In the genomic region with DNA sequence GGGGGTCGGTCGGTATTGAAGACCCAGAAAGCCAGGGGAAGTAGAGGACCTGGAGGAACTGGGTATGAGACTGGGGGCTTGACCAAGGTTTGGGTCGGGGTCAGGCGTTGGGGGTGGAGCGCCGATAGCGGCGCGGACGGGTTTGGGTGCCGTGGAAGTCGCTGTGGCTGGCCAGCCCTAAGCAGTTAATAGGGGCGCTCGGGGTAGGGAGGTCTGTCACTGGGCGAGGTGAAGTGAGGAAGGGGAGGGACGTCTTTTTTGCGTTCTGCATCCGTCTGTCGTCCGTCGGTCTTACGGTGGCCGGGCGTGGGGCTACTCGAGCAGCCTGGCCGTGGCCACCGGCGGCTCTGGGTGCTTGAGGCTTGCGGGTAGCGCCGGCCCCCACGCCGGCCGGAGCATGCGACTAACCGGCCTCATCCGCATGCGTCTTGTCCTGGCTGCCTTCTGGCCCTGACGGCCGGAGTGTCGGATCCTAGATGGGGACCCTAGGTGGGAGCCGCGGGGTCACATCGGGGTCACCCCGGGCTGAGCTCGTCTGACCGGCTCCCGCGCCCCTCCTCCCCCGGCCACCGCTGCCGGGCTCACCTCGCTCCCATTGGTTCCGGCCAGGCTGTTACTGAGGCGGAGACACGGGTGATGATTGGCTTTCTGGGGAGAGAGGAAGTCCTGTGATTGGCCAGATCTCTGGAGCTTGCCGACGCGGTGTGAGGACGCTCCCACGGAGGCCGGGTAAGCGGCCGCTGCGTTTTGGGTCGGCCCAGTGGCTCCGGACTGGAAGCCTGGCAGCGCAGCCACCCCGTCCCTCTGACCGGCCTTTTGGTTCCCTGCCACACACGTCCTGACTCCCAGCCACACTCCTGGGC, we compare ENCODE assay signal across 1 cellular context.
TF ChIP-seq lines count a peak whose summit lies in the region.

No MANE protein-coding gene starts in this region.

TF ChIP-seq in HepG2, 621 proteins besides CTCF, POLR2A, EP300 and RAD21 (continued from another document and continues in another):
- TF ChIP-seq, protein P1, sequence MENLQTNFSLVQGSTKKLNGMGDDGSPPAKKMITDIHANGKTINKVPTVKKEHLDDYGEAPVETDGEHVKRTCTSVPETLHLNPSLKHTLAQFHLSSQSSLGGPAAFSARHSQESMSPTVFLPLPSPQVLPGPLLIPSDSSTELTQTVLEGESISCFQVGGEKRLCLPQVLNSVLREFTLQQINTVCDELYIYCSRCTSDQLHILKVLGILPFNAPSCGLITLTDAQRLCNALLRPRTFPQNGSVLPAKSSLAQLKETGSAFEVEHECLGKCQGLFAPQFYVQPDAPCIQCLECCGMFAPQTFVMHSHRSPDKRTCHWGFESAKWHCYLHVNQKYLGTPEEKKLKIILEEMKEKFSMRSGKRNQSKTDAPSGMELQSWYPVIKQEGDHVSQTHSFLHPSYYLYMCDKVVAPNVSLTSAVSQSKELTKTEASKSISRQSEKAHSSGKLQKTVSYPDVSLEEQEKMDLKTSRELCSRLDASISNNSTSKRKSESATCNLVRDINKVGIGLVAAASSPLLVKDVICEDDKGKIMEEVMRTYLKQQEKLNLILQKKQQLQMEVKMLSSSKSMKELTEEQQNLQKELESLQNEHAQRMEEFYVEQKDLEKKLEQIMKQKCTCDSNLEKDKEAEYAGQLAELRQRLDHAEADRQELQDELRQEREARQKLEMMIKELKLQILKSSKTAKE (CRISPR knock-in tag; IDR thresholded peaks at IDR 0.05; ENCODE audit: borderline replicate concordance), result no peak
- TF ChIP-seq, protein P2, sequence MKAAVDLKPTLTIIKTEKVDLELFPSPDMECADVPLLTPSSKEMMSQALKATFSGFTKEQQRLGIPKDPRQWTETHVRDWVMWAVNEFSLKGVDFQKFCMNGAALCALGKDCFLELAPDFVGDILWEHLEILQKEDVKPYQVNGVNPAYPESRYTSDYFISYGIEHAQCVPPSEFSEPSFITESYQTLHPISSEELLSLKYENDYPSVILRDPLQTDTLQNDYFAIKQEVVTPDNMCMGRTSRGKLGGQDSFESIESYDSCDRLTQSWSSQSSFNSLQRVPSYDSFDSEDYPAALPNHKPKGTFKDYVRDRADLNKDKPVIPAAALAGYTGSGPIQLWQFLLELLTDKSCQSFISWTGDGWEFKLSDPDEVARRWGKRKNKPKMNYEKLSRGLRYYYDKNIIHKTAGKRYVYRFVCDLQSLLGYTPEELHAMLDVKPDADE (CRISPR knock-in tag; IDR thresholded peaks at IDR 0.05), result no peak
- TF ChIP-seq MXI1 (IDR thresholded peaks at IDR 0.05; ENCODE audit: borderline replicate concordance, low read depth, low read length) (0 out of 3 replicates have a peak, but pooled peaks have one; percentile 30), ZC3H13 (CRISPR knock-in tag; IDR thresholded peaks at IDR 0.05) (0 out of 2 replicates have a peak, but pooled peaks have one; percentile 52), ELF4 (CRISPR knock-in tag; IDR thresholded peaks at IDR 0.05; ENCODE audit: borderline replicate concordance) (no peak), ZNF619 (CRISPR knock-in tag; IDR thresholded peaks at IDR 0.05) (no peak), JUND (CRISPR knock-in tag; IDR thresholded peaks at IDR 0.05) (no peak), CHCHD3 (CRISPR knock-in tag; IDR thresholded peaks at IDR 0.05) (no peak), FOXP1 (IDR thresholded peaks at IDR 0.05) (no peak), FOXP1 (CRISPR knock-in tag; IDR thresholded peaks at IDR 0.05) (no peak), HCFC1 (IDR thresholded peaks at IDR 0.05; ENCODE audit: low read depth, low read length) (no peak), PTBP1 (IDR thresholded peaks at IDR 0.05; ENCODE audit: low read depth, low read length, poor library complexity, severe bottlenecking) (no peak), ISX (CRISPR knock-in tag; conservative IDR thresholded peaks at IDR 0.05) (no peak), NCOR1 (IDR thresholded peaks at IDR 0.05; ENCODE audit: borderline replicate concordance, low read length) (no peak), HDAC2 (CRISPR knock-in tag; IDR thresholded peaks at IDR 0.05) (peak; percentile 22), POLR2G (IDR thresholded peaks at IDR 0.05; ENCODE audit: low read depth, low read length) (peak; percentile 54; the same call in 1 of the 2 replicates), PHF21A (CRISPR knock-in tag; IDR thresholded peaks at IDR 0.05) (0 out of 2 replicates have a peak, but pooled peaks have one; percentile 46), ZNF317 (CRISPR knock-in tag; IDR thresholded peaks at IDR 0.05) (no peak), SNAI1 (CRISPR knock-in tag; IDR thresholded peaks at IDR 0.05; ENCODE audit: borderline replicate concordance) (no peak), TCF7 (IDR thresholded peaks at IDR 0.05; ENCODE audit: low read depth) (no peak), YY1 (IDR thresholded peaks at IDR 0.05; ENCODE audit: insufficient read depth, insufficient replicate concordance, low read depth, low read length) (no peak), KLF15 (CRISPR knock-in tag; IDR thresholded peaks at IDR 0.05; ENCODE audit: borderline replicate concordance) (no peak), ZSCAN22 (CRISPR knock-in tag; IDR thresholded peaks at IDR 0.05) (no peak), ZSCAN29 (CRISPR knock-in tag; conservative IDR thresholded peaks at IDR 0.05) (no peak), TEAD2 (CRISPR knock-in tag; IDR thresholded peaks at IDR 0.05) (no peak), MYC (CRISPR knock-in tag; IDR thresholded peaks at IDR 0.05; ENCODE audit: borderline replicate concordance) (no peak; the same call in none of the 2 replicates), ZNF772 (CRISPR knock-in tag; IDR thresholded peaks at IDR 0.05) (no peak), CREB1 (IDR thresholded peaks at IDR 0.05) (peak; percentile 78), CREB1 (CRISPR knock-in tag; IDR thresholded peaks at IDR 0.05) (no peak), CBFB (CRISPR knock-in tag; IDR thresholded peaks at IDR 0.05) (no peak), ZNF567 (CRISPR knock-in tag; IDR thresholded peaks at IDR 0.05; ENCODE audit: borderline replicate concordance) (no peak), NFRKB (IDR thresholded peaks at IDR 0.05) (no peak), ZNF709 (CRISPR knock-in tag; IDR thresholded peaks at IDR 0.05) (peak; percentile 14; the same call in 1 of the 2 replicates), PAWR (CRISPR knock-in tag; IDR thresholded peaks at IDR 0.05; ENCODE audit: borderline replicate concordance) (no peak), CC2D1A (CRISPR knock-in tag; IDR thresholded peaks at IDR 0.05) (no peak), ZNF496 (CRISPR knock-in tag; IDR thresholded peaks at IDR 0.05; ENCODE audit: insufficient replicate concordance) (no peak), TBL1XR1 (IDR thresholded peaks at IDR 0.05; ENCODE audit: borderline replicate concordance, low read length, partially characterized antibody) (peak; percentile 56), FOXJ3 (CRISPR knock-in tag; IDR thresholded peaks at IDR 0.05; ENCODE audit: borderline replicate concordance) (no peak), RFX1 (IDR thresholded peaks at IDR 0.05) (no peak), KLF12 (CRISPR knock-in tag; IDR thresholded peaks at IDR 0.05; ENCODE audit: borderline replicate concordance) (no peak), DNMT1 (CRISPR knock-in tag; IDR thresholded peaks at IDR 0.05) (0 out of 2 replicates have a peak, but pooled peaks have one; percentile 33), SAP130 (CRISPR knock-in tag; IDR thresholded peaks at IDR 0.05; ENCODE audit: low read depth) (peak; percentile 79)
- TF ChIP-seq, protein P3, sequence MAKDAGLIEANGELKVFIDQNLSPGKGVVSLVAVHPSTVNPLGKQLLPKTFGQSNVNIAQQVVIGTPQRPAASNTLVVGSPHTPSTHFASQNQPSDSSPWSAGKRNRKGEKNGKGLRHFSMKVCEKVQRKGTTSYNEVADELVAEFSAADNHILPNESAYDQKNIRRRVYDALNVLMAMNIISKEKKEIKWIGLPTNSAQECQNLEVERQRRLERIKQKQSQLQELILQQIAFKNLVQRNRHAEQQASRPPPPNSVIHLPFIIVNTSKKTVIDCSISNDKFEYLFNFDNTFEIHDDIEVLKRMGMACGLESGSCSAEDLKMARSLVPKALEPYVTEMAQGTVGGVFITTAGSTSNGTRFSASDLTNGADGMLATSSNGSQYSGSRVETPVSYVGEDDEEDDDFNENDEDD (CRISPR knock-in tag; IDR thresholded peaks at IDR 0.05; ENCODE audit: borderline replicate concordance), result peak; percentile 31; the same call in 1 of the 2 replicates
- TF ChIP-seq, protein P4, sequence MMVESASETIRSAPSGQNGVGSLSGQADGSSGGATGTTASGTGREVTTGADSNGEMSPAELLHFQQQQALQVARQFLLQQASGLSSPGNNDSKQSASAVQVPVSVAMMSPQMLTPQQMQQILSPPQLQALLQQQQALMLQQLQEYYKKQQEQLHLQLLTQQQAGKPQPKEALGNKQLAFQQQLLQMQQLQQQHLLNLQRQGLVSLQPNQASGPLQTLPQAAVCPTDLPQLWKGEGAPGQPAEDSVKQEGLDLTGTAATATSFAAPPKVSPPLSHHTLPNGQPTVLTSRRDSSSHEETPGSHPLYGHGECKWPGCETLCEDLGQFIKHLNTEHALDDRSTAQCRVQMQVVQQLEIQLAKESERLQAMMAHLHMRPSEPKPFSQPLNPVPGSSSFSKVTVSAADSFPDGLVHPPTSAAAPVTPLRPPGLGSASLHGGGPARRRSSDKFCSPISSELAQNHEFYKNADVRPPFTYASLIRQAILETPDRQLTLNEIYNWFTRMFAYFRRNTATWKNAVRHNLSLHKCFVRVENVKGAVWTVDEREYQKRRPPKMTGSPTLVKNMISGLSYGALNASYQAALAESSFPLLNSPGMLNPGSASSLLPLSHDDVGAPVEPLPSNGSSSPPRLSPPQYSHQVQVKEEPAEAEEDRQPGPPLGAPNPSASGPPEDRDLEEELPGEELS (CRISPR knock-in tag; IDR thresholded peaks at IDR 0.05), result no peak
- TF ChIP-seq, protein P5, sequence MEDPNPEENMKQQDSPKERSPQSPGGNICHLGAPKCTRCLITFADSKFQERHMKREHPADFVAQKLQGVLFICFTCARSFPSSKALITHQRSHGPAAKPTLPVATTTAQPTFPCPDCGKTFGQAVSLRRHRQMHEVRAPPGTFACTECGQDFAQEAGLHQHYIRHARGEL (CRISPR knock-in tag; IDR thresholded peaks at IDR 0.05), result no peak
- TF ChIP-seq, protein P6, sequence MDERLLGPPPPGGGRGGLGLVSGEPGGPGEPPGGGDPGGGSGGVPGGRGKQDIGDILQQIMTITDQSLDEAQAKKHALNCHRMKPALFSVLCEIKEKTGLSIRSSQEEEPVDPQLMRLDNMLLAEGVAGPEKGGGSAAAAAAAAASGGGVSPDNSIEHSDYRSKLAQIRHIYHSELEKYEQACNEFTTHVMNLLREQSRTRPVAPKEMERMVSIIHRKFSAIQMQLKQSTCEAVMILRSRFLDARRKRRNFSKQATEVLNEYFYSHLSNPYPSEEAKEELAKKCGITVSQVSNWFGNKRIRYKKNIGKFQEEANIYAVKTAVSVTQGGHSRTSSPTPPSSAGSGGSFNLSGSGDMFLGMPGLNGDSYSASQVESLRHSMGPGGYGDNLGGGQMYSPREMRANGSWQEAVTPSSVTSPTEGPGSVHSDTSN (CRISPR knock-in tag; IDR thresholded peaks at IDR 0.05), result no peak
- TF ChIP-seq, protein P7, sequence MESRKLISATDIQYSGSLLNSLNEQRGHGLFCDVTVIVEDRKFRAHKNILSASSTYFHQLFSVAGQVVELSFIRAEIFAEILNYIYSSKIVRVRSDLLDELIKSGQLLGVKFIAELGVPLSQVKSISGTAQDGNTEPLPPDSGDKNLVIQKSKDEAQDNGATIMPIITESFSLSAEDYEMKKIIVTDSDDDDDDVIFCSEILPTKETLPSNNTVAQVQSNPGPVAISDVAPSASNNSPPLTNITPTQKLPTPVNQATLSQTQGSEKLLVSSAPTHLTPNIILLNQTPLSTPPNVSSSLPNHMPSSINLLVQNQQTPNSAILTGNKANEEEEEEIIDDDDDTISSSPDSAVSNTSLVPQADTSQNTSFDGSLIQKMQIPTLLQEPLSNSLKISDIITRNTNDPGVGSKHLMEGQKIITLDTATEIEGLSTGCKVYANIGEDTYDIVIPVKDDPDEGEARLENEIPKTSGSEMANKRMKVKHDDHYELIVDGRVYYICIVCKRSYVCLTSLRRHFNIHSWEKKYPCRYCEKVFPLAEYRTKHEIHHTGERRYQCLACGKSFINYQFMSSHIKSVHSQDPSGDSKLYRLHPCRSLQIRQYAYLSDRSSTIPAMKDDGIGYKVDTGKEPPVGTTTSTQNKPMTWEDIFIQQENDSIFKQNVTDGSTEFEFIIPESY (CRISPR knock-in tag; IDR thresholded peaks at IDR 0.05), result no peak
- TF ChIP-seq, protein P8, sequence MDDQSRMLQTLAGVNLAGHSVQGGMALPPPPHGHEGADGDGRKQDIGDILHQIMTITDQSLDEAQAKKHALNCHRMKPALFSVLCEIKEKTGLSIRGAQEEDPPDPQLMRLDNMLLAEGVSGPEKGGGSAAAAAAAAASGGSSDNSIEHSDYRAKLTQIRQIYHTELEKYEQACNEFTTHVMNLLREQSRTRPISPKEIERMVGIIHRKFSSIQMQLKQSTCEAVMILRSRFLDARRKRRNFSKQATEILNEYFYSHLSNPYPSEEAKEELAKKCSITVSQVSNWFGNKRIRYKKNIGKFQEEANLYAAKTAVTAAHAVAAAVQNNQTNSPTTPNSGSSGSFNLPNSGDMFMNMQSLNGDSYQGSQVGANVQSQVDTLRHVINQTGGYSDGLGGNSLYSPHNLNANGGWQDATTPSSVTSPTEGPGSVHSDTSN (CRISPR knock-in tag; IDR thresholded peaks at IDR 0.05; ENCODE audit: borderline replicate concordance), result no peak
- TF ChIP-seq, protein P9, sequence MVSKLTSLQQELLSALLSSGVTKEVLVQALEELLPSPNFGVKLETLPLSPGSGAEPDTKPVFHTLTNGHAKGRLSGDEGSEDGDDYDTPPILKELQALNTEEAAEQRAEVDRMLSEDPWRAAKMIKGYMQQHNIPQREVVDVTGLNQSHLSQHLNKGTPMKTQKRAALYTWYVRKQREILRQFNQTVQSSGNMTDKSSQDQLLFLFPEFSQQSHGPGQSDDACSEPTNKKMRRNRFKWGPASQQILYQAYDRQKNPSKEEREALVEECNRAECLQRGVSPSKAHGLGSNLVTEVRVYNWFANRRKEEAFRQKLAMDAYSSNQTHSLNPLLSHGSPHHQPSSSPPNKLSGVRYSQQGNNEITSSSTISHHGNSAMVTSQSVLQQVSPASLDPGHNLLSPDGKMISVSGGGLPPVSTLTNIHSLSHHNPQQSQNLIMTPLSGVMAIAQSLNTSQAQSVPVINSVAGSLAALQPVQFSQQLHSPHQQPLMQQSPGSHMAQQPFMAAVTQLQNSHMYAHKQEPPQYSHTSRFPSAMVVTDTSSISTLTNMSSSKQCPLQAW (CRISPR knock-in tag; IDR thresholded peaks at IDR 0.05), result no peak
- TF ChIP-seq, protein P10, sequence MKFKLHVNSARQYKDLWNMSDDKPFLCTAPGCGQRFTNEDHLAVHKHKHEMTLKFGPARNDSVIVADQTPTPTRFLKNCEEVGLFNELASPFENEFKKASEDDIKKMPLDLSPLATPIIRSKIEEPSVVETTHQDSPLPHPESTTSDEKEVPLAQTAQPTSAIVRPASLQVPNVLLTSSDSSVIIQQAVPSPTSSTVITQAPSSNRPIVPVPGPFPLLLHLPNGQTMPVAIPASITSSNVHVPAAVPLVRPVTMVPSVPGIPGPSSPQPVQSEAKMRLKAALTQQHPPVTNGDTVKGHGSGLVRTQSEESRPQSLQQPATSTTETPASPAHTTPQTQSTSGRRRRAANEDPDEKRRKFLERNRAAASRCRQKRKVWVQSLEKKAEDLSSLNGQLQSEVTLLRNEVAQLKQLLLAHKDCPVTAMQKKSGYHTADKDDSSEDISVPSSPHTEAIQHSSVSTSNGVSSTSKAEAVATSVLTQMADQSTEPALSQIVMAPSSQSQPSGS (CRISPR knock-in tag; IDR thresholded peaks at IDR 0.05), result no peak; the same call in 1 of the 2 replicates
